In genomic region chr10:89327803-89328441, GRCh38 we compare ENCODE assay signal across 8 cellular contexts. TPM values are rescaled to one million over a fixed set of nuclear protein-coding genes. Genes with fewer than 3 reads are reported as not detected.
A peak's percentile ranks its signal among the peaks of the same experiment; 100 is the strongest.
DNase-seq lines count a peak whose midpoint lies in the region.

A gene with protein sequence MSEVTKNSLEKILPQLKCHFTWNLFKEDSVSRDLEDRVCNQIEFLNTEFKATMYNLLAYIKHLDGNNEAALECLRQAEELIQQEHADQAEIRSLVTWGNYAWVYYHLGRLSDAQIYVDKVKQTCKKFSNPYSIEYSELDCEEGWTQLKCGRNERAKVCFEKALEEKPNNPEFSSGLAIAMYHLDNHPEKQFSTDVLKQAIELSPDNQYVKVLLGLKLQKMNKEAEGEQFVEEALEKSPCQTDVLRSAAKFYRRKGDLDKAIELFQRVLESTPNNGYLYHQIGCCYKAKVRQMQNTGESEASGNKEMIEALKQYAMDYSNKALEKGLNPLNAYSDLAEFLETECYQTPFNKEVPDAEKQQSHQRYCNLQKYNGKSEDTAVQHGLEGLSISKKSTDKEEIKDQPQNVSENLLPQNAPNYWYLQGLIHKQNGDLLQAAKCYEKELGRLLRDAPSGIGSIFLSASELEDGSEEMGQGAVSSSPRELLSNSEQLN (plus strand): TSS chr10:89327997. CDS start chr10:89328074, 77 bp downstream.

- peak within 1 kb of the TSS; percentile 78 for H3K4me3 ChIP-seq in endocrine pancreas (ENCODE audit: control insufficient read depth, insufficient read depth, low read length)

- DNase-seq in NCI-H2107 treated with DMSO at 0.1 percent for 48 hours (lab: John Stamatoyannopoulos, UW; ENCODE audit: unreplicated experiment) (peak; percentile 55), NCI-H2107 (lab: John Stamatoyannopoulos, UW) (no peak), HT-29 (ENCODE audit: low spot score) (peak; percentile 70), lung microvascular endothelial cell (ENCODE audit: low read depth in 2 of 2) (peak; percentile 83 to 95), substantia nigra (lab: John Stamatoyannopoulos, UW) (peak in 29 of 49 donors; percentile 22 to 85 (median 41)), NCI-H1105 treated with DMSO at 0.1 percent for 48 hours (lab: John Stamatoyannopoulos, UW) (no peak)

- intact Hi-C loops in T-helper 1 cell treated with Interleukin-12 subunit alpha and Interleukin-12 subunit beta and Interleukin-4 antibody, amounts not matched to agents 30 ng/mL and 1 ng/mL, for 36 hours (cut with micrococcal nuclease): loop anchor here (1.0 kb wide), 2 partner anchors 9 to 27 kb away; no protein-coding TSS in a partner anchor

- H3K9me3 ChIP-seq in endocrine pancreas (ENCODE audit: control insufficient read depth, low read length): no peaks in the 10 kb centered on the region

- H3K27ac ChIP-seq in substantia nigra (ENCODE audit: low read depth, low read length, poor library complexity, severe bottlenecking): peak within 1 kb of the TSS; percentile 90

- H3K36me3 ChIP-seq in endocrine pancreas (ENCODE audit: control insufficient read depth, insufficient read depth, low read length): no peaks in the 10 kb centered on the region

- H3K4me1 ChIP-seq in endocrine pancreas (ENCODE audit: control insufficient read depth, insufficient read depth, low read length): peaks cover 7% of the 10 kb centered on the region

- H3K27me3 ChIP-seq in endocrine pancreas (ENCODE audit: control insufficient read depth, insufficient read depth, low read length): no peaks in the 10 kb centered on the region

- H3K9ac ChIP-seq in endocrine pancreas (ENCODE audit: control insufficient read depth, insufficient read depth, low read length): no peak within 1 kb of the TSS

RNA-seq across cellular contexts. Expression of the gene that starts here (rescaled TPM):
- 6.1 and 6.9 TPM in 2 replicates for total RNA-seq in HT-29 (2014; rRNA removed; shearing (Covaris generic))
- total RNA-seq in T-helper 1 cell treated with Interleukin-12 subunit alpha and Interleukin-12 subunit beta and Interleukin-4 antibody, amounts not matched to agents 30 ng/mL and 1 ng/mL, for 36 hours: 11.2 and 11.4 TPM in 2 replicates
- total RNA-seq in lung microvascular endothelial cell: 5.7 and 8.1 TPM in 2 replicates

Comparison
In these comparisons a context has a peak if more than half of its experiments do, and no peak if none do; other contexts are left out.
1. DNase-seq: peak in NCI-H2107 treated with DMSO at 0.1 percent for 48 hours (single experiment), HT-29 (single experiment), lung microvascular endothelial cell (2 of 2) and substantia nigra (29 of 49); none in NCI-H2107 (single experiment) and NCI-H1105 treated with DMSO at 0.1 percent for 48 hours (single experiment).